8 cellular contexts compared by ENCODE assay signal in genomic region chr11:130002352-130002845, GRCh38. TPM values are rescaled to one million over a fixed set of nuclear protein-coding genes. Genes with fewer than 3 reads are reported as not detected.
A peak's percentile ranks its signal among the peaks of the same experiment; 100 is the strongest.
DNase-seq lines count a peak whose midpoint lies in the region; TF ChIP-seq lines count a peak whose summit lies in the region.

PRDM10 (minus strand) TSS chr11:130002835; CDS start chr11:129960964, 41,871 bp downstream.

- H4K20me1 ChIP-seq in Loucy (ENCODE audit: insufficient read depth, low read length, poor library complexity, severe bottlenecking) = peaks cover 14% of the 10 kb centered on the region

- peaks cover 4% of the 10 kb centered on the region for H3K27me3 Mint-ChIP-seq in activated naive CD4-positive, alpha-beta T cell treated with anti-CD3 and anti-CD28 coated beads, Interleukin-2, amount 10 ng/mL, durations not matched to agents 7 days and 5 days

- H3K9ac ChIP-seq in Loucy (ENCODE audit: low read depth, low read length, poor library complexity, severe bottlenecking) (peak within 1 kb of the TSS; percentile 84), SK-N-MC (ENCODE audit: insufficient read length) (peak within 1 kb of the TSS; percentile 98)

- H3F3A ChIP-seq in Loucy (ENCODE audit: low read depth) = no peaks in the 10 kb centered on the region

- under 1% methylated on average over 33 of the region's 33 CpGs for WGBS in thymus

- no peaks in the 10 kb centered on the region for H3K9me3 ChIP-seq in Loucy (ENCODE audit: insufficient read depth, low read depth, low read length)
- no peaks in the 10 kb centered on the region for H3K9me3 ChIP-seq in SK-N-MC (ENCODE audit: low read depth, low read length)
- no peaks in the 10 kb centered on the region for H3K9me3 ChIP-seq in thymus (ENCODE audit: control insufficient read depth)

- peak within 1 kb of the TSS; percentile 89 for H3K4me2 ChIP-seq in Loucy (ENCODE audit: low read depth, low read length, poor library complexity, severe bottlenecking)

- H3K4me1 Mint-ChIP-seq in activated naive CD4-positive, alpha-beta T cell treated with anti-CD3 and anti-CD28 coated beads, Interleukin-2, amount 10 ng/mL, durations not matched to agents 7 days and 5 days = peaks cover 40% of the 10 kb centered on the region

- in situ Hi-C loops in G401 (cut with HindIII; ENCODE audit: low sequenced_read_pairs) = no loop called here

- H3K36me3 Mint-ChIP-seq in activated naive CD4-positive, alpha-beta T cell treated with anti-CD3 and anti-CD28 coated beads, Interleukin-2, amount 10 ng/mL, durations not matched to agents 7 days and 5 days = peaks cover 8% of the 10 kb centered on the region

- peaks cover 41% of the 10 kb centered on the region for H3K79me2 ChIP-seq in Loucy (ENCODE audit: insufficient read depth, low read length)

- CTCF ChIA-PET in activated naive CD4-positive, alpha-beta T cell treated with anti-CD3 and anti-CD28 coated beads, Interleukin-2, amount 10 ng/mL, durations not matched to agents 7 days and 5 days (lab: Charles Lee) = no interaction called here

- H2AFZ ChIP-seq in Loucy (ENCODE audit: low read length) = peak within 1 kb of the TSS; percentile 96

- DNase-seq in G401 (ENCODE audit: low spot score) (peak; percentile 95), H4 (ENCODE audit: low spot score) (peak; percentile 73), SK-N-MC (ENCODE audit: low read depth, low spot score) (peak; percentile 55), glomerular endothelial cell (ENCODE audit: extremely low read depth, low read depth, low spot score) (peak; percentile 58), occipital lobe (lab: John Stamatoyannopoulos, UW) (peak; percentile 92)
- peak; percentile 92 for DNase-seq in activated naive CD4-positive, alpha-beta T cell treated with anti-CD3 and anti-CD28 coated beads, Interleukin-2, amount 10 ng/mL, durations not matched to agents 7 days and 5 days

- no peaks in the 10 kb centered on the region for H3K9me3 Mint-ChIP-seq in activated naive CD4-positive, alpha-beta T cell treated with anti-CD3 and anti-CD28 coated beads, Interleukin-2, amount 10 ng/mL, durations not matched to agents 7 days and 5 days

- H3K27me3 ChIP-seq in Loucy (ENCODE audit: insufficient read depth, low read length, poor library complexity, severe bottlenecking) (no peaks in the 10 kb centered on the region), thymus (ENCODE audit: control insufficient read depth, insufficient read depth) (no peaks in the 10 kb centered on the region)

- H3K4me1 ChIP-seq in Loucy (ENCODE audit: insufficient read depth, low read length, poor library complexity, severe bottlenecking) (peaks cover 31% of the 10 kb centered on the region), thymus (ENCODE audit: control insufficient read depth, insufficient read depth, low read length) (peaks cover 8% of the 10 kb centered on the region)

- H3K4me3 ChIP-seq in Loucy (ENCODE audit: low read length, poor library complexity, severe bottlenecking) (peak within 1 kb of the TSS; percentile 84), SK-N-MC (peak within 1 kb of the TSS; percentile 89), thymus (ENCODE audit: low read length) (peak within 1 kb of the TSS; percentile 93)

- H3K27ac ChIP-seq in SK-N-MC (peak within 1 kb of the TSS; percentile 100), thymus (ENCODE audit: low read depth) (peak within 1 kb of the TSS; percentile 95)

- no peaks in the 10 kb centered on the region for H3K9me2 ChIP-seq in Loucy (replicated peaks; ENCODE audit: low read depth, low read length)

- H3K36me3 ChIP-seq in Loucy (ENCODE audit: insufficient read depth, low read length) (no peaks in the 10 kb centered on the region), SK-N-MC (ENCODE audit: insufficient read depth, low read length) (no peaks in the 10 kb centered on the region), thymus (ENCODE audit: control insufficient read depth, insufficient read depth) (no peaks in the 10 kb centered on the region)

- peak within 1 kb of the TSS; percentile 99 for H3K4me3 Mint-ChIP-seq in activated naive CD4-positive, alpha-beta T cell treated with anti-CD3 and anti-CD28 coated beads, Interleukin-2, amount 10 ng/mL, durations not matched to agents 7 days and 5 days

- TF ChIP-seq CTCF in Loucy (conservative IDR thresholded peaks at IDR 0.05; ENCODE audit: low read length) = no peak

- peak within 1 kb of the TSS; percentile 100 for H3K27ac Mint-ChIP-seq in activated naive CD4-positive, alpha-beta T cell treated with anti-CD3 and anti-CD28 coated beads, Interleukin-2, amount 10 ng/mL, durations not matched to agents 7 days and 5 days

RNA-seq across cellular contexts. Expression of gene PRDM10, which starts in this region (rescaled TPM):
- total RNA-seq in G401 (2014; rRNA removed; shearing (Covaris generic)) = 3.0 and 5.6 TPM in 2 replicates
- total RNA-seq in H4 (2014; rRNA removed; shearing (Covaris generic)) = 2.4 and 4.3 TPM in 2 replicates
- 7.0 and 7.9 TPM in 2 replicates for total RNA-seq in glomerular endothelial cell
- total RNA-seq in occipital lobe = 13.6 TPM
- polyA plus RNA-seq in thymus = 4.4 TPM

Comparison
In these comparisons a context has a peak if more than half of its experiments do, and no peak if none do; other contexts are left out.
1. Peak in every context shown above with its lines: DNase-seq, H3K4me3 ChIP-seq and H3K27ac ChIP-seq.